Comparison of ENCODE assay signal across 1 cellular context in genomic region chr16:4344659-4345438, GRCh38.
TF ChIP-seq lines count a peak whose summit lies in the region.

No MANE protein-coding gene starts in this region.

TF ChIP-seq in HepG2, 621 proteins besides CTCF, POLR2A, EP300 and RAD21 (continued from another document):
- TF ChIP-seq RERE (CRISPR knock-in tag; IDR thresholded peaks at IDR 0.05; ENCODE audit: low read depth) (no peak), JUNB (CRISPR knock-in tag; IDR thresholded peaks at IDR 0.05; ENCODE audit: borderline replicate concordance) (no peak), ZNF607 (CRISPR knock-in tag; IDR thresholded peaks at IDR 0.05; ENCODE audit: borderline replicate concordance) (no peak), IRX3 (CRISPR knock-in tag; IDR thresholded peaks at IDR 0.05; ENCODE audit: borderline replicate concordance, low read depth) (no peak), ZNF556 (CRISPR knock-in tag; IDR thresholded peaks at IDR 0.05; ENCODE audit: borderline replicate concordance) (peak; percentile 2; the same call in 1 of the 2 replicates), ZNF672 (CRISPR knock-in tag; IDR thresholded peaks at IDR 0.05) (no peak), ZNF512B (CRISPR knock-in tag; IDR thresholded peaks at IDR 0.05; ENCODE audit: borderline replicate concordance) (no peak), TOPORS (CRISPR knock-in tag; IDR thresholded peaks at IDR 0.05) (no peak), PHB2 (IDR thresholded peaks at IDR 0.05; ENCODE audit: partially characterized antibody) (no peak)
- TF ChIP-seq, protein P1, sequence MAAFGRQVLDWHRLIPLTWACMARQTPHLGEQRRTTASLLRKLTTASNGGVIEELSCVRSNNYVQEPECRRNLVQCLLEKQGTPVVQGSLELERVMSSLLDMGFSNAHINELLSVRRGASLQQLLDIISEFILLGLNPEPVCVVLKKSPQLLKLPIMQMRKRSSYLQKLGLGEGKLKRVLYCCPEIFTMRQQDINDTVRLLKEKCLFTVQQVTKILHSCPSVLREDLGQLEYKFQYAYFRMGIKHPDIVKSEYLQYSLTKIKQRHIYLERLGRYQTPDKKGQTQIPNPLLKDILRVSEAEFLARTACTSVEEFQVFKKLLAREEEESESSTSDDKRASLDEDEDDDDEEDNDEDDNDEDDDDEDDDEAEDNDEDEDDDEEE (CRISPR knock-in tag; IDR thresholded peaks at IDR 0.05): peak; percentile 82; the same call in 1 of the 2 replicates
